In the genomic region with DNA sequence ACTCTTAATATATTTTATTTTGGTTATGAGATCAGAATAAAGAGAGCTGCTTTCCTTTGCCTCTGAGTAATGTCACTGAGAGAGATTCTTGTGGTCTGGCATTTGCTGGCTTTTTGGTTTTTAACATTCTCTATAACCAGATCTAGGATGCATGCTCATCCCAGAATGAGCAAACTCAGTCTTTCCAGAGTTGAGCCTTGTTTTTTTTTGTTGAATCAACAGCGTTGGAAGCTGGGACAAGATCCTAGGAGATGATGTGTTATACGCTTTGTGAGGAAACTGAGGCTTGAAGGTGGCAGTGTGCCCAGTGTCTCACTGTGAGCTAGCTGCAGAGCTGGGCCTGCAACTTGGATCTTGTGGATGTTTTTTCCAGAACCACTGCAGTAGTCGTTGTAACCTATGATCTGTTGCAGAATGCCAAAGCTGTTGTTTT, we compare ENCODE assay signal across 1 cellular context.
TF ChIP-seq lines count a peak whose summit lies in the region.

No MANE protein-coding gene starts in this region.

TF ChIP-seq in A549, 52 proteins besides CTCF, POLR2A, EP300 and RAD21 (continued from another document):
- TF ChIP-seq ATOH8 (CRISPR knock-in tag; IDR thresholded peaks at IDR 0.05; ENCODE audit: low read depth) (no peak), JUNB (IDR thresholded peaks at IDR 0.05) (no peak), E2F6 (IDR thresholded peaks at IDR 0.05; ENCODE audit: borderline replicate concordance, low read depth) (no peak), BHLHE40 (IDR thresholded peaks at IDR 0.05; ENCODE audit: low read depth, low read length) (no peak), MAZ (IDR thresholded peaks at IDR 0.05; ENCODE audit: borderline replicate concordance, low read depth, low read length) (no peak), FOSB (CRISPR knock-in tag; IDR thresholded peaks at IDR 0.05) (no peak), ZNF302 (CRISPR knock-in tag; IDR thresholded peaks at IDR 0.05) (no peak)
